ENCODE assay signal across 8 cellular contexts in the genomic region with DNA sequence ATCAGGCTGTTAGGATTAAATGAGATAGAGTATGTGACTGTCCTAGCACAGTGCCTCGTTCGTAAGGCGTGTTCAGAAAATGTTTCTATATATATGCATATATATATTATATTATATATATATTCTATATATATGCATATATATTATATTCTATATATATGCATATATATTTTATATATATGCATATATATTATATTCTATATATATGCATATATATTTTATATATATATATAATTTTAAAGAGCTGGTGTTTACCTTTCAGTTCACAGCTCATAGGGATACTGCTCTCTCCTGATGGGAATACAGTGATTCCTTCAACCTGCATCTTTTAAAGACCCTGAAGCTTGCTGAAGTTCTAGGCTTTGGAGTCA. TPM values are rescaled to one million over a fixed set of nuclear protein-coding genes. Genes with fewer than 3 reads are reported as not detected.
DNase-seq lines count a peak whose midpoint lies in the region; ATAC-seq and TF ChIP-seq lines count a peak whose summit lies in the region.

No MANE protein-coding gene starts in this region.

- DNase-seq in activated naive CD4-positive, alpha-beta T cell treated with anti-CD3 and anti-CD28 coated beads, Interleukin-2, amount 10 ng/mL, durations not matched to agents 7 days and 5 days, result no peak
- DNase-seq in activated naive CD4-positive, alpha-beta T cell treated with anti-CD3 and anti-CD28 coated beads, Interleukin-2, amount 50 U/mL, for 16 hours, result no peak
- no peak for DNase-seq in astrocyte of the cerebellum (ENCODE audit: low read depth)
- no peak for DNase-seq in right lobe of liver
- no peak for DNase-seq in tibial nerve (ENCODE audit: low spot score in 2 of 2)

- TF ChIP-seq POLR2A in right lobe of liver (IDR thresholded peaks at IDR 0.05), result no peak
- TF ChIP-seq POLR2A in tibial nerve (IDR thresholded peaks at IDR 0.05), result no peak

- H3K27ac ChIP-seq in right lobe of liver (peak overlapping the region; percentile 94 to 95 (median 95)), tibial nerve (peak overlapping the region; percentile 83 to 92 (median 88))

- no peak for ATAC-seq in right lobe of liver
- no peak for ATAC-seq in HG02885 (IDR thresholded peaks at IDR 0.05; ENCODE audit: poor library complexity, unreplicated experiment)
- no peak for ATAC-seq in GM18868 (IDR thresholded peaks at IDR 0.05; ENCODE audit: unreplicated experiment)
- ATAC-seq in GM21367 (IDR thresholded peaks at IDR 0.05; ENCODE audit: unreplicated experiment), result no peak

- H3K27me3 ChIP-seq in right lobe of liver (no peaks in the 10 kb centered on the region), tibial nerve (no peaks in the 10 kb centered on the region)

- in situ Hi-C loops in astrocyte of the cerebellum (cut with HindIII; ENCODE audit: low sequenced_read_pairs), result no loop called here

- intact Hi-C loops in right lobe of liver (cut with DNase I), result no loop called here

- H3K36me3 ChIP-seq in right lobe of liver, result peaks cover 0 to 30% (median 6%) of the 10 kb centered on the region in 4 donors
- H3K36me3 ChIP-seq in tibial nerve, result peaks cover 0 to 25% (median 0%) of the 10 kb centered on the region in 3 donors

- H3K4me1 Mint-ChIP-seq in activated naive CD4-positive, alpha-beta T cell treated with anti-CD3 and anti-CD28 coated beads, Interleukin-2, amount 10 ng/mL, durations not matched to agents 7 days and 5 days, result peaks cover 9% of the 10 kb centered on the region

- H3K4me1 ChIP-seq in right lobe of liver (peaks cover 0 to 24% (median 0%) of the 10 kb centered on the region in 4 donors), tibial nerve (peaks cover 0 to 36% (median 17%) of the 10 kb centered on the region in 4 donors)

- no peak for TF ChIP-seq EP300 in tibial nerve (IDR thresholded peaks at IDR 0.05)

- WGBS in right lobe of liver (ENCODE audit: insufficient coverage, low coverage, low lambda C conversion rate, missing lambda C conversion rate), result 27% methylated on average over 3 of the region's 3 CpGs
- WGBS in tibial nerve, 2 donors, result 37 to 41% methylated on average over 3 of the region's 3 CpGs

- H3K9me3 Mint-ChIP-seq in activated naive CD4-positive, alpha-beta T cell treated with anti-CD3 and anti-CD28 coated beads, Interleukin-2, amount 10 ng/mL, durations not matched to agents 7 days and 5 days, result no peaks in the 10 kb centered on the region

- TF ChIP-seq CTCF in astrocyte of the cerebellum (IDR thresholded peaks at IDR 0.05; ENCODE audit: low read depth, low read length, missing control alignments) (no peak), right lobe of liver (IDR thresholded peaks at IDR 0.05) (no peak), tibial nerve (IDR thresholded peaks at IDR 0.05) (no peak)

- H3K4me3 ChIP-seq in astrocyte of the cerebellum (ENCODE audit: low read depth, low read length) (peak overlapping the region; percentile 82), right lobe of liver (peak overlapping the region; percentile 81 to 84 (median 81)), tibial nerve (peak overlapping the region; percentile 74 to 95 (median 82))

- no peaks in the 10 kb centered on the region for H3K9me3 ChIP-seq in right lobe of liver
- no peaks in the 10 kb centered on the region for H3K9me3 ChIP-seq in tibial nerve

- H3K27me3 Mint-ChIP-seq in activated naive CD4-positive, alpha-beta T cell treated with anti-CD3 and anti-CD28 coated beads, Interleukin-2, amount 10 ng/mL, durations not matched to agents 7 days and 5 days, result peaks cover 6% of the 10 kb centered on the region

- H3K36me3 Mint-ChIP-seq in activated naive CD4-positive, alpha-beta T cell treated with anti-CD3 and anti-CD28 coated beads, Interleukin-2, amount 10 ng/mL, durations not matched to agents 7 days and 5 days, result peaks cover 19% of the 10 kb centered on the region

- peak overlapping the region; percentile 94 for H3K4me3 Mint-ChIP-seq in activated naive CD4-positive, alpha-beta T cell treated with anti-CD3 and anti-CD28 coated beads, Interleukin-2, amount 10 ng/mL, durations not matched to agents 7 days and 5 days

- CTCF ChIA-PET in activated naive CD4-positive, alpha-beta T cell treated with anti-CD3 and anti-CD28 coated beads, Interleukin-2, amount 10 ng/mL, durations not matched to agents 7 days and 5 days (lab: Charles Lee), result interaction anchor here (2.4 to 2.9 kb wide), 3 partner anchors 29 to 38 kb away, joined by 9 to 15 read pairs (median 13); no protein-coding TSS in a partner anchor

- peak overlapping the region; percentile 96 for H3K27ac Mint-ChIP-seq in activated naive CD4-positive, alpha-beta T cell treated with anti-CD3 and anti-CD28 coated beads, Interleukin-2, amount 10 ng/mL, durations not matched to agents 7 days and 5 days

RNA-seq across cellular contexts. Expression of a gene that starts 0.7 kb away (rescaled TPM):
- total RNA-seq in right lobe of liver (10 to 100 TPM; 69.3 to 98.9 (median 77.5) TPM), tibial nerve (10 to 100 TPM; 44.1 to 58.8 (median 49.7) TPM)
